In the genomic region with DNA sequence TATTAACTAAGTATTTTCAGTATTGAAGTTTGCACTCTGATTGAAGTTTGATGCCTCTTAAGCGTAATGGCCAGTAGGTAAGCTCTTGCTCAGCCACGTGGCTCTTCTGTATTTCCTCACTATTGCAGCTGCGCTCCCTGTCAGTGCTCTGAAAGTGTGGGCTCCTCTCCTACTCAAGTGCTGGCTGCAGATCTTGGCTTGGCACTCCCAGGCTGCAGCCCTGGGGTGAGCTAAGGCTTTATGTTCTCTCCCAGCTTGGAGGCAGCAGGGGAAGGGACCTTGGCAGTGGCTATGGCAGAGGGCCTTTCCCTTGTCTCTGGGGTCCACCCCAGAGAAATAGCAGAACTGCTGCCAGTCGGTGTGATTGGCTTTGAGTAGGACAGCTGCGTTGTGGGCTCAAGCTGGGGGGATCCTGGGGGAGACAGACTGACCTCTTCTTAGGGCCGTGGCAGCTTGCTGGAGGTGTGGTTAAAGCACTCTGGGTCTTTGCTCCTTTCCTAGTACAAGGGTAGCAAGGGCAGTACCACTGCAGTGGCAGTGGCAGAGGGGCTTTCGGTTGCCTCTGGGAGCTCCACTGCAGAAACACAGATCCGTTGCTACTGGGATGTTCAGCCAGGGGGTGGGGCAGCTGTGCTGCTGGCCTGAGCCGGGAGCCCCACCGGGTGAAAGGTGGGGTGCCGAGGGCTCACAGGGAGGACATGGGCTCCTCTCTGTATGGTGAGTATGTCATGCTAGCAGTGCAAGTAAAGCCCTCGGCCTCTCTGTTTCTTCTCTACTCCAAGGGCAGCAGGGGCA, we compare ENCODE assay signal across 1 cellular context.
TF ChIP-seq lines count a peak whose summit lies in the region.

No MANE protein-coding gene starts in this region.

TF ChIP-seq in H1, 55 proteins besides CTCF, POLR2A, EP300 and RAD21 (continued from another document):
- TF ChIP-seq RFX5 (IDR thresholded peaks at IDR 0.05; ENCODE audit: borderline replicate concordance, low read depth, low read length) (no peak), GTF2F1 (IDR thresholded peaks at IDR 0.05; ENCODE audit: borderline replicate concordance, low read depth, low read length) (no peak), NANOG (IDR thresholded peaks at IDR 0.05; ENCODE audit: insufficient read depth, low read depth, low read length, poor library complexity, severe bottlenecking) (no peak)
